ENCODE assay signal across 1 cellular context in genomic region chrX:13303248-13303647, GRCh38.
TF ChIP-seq lines count a peak whose summit lies in the region.

No MANE protein-coding gene starts in this region.

TF ChIP-seq in K562, 482 proteins besides CTCF, POLR2A, EP300 and RAD21 (continued from another document):
- TF ChIP-seq NRF1 (conservative IDR thresholded peaks at IDR 0.05 in 1 of 2, IDR thresholded peaks at IDR 0.05 in 1 of 2), result 0 out of 4 replicates have a peak, but pooled peaks of 1 of the 2 experiments have one; percentile 12
